Comparison of ENCODE assay signal across 8 cellular contexts in genomic region chr6:132715204-132715603, GRCh38. TPM values are rescaled to one million over a fixed set of nuclear protein-coding genes. Genes with fewer than 3 reads are reported as not detected.
A peak's percentile ranks its signal among the peaks of the same experiment; 100 is the strongest.
DNase-seq lines count a peak whose midpoint lies in the region; ATAC-seq and TF ChIP-seq lines count a peak whose summit lies in the region.

No MANE protein-coding gene starts in this region.

- no peaks in the 10 kb centered on the region for H3K27me3 Mint-ChIP-seq in endodermal cell (ENCODE audit: insufficient read depth)
- H3K27me3 Mint-ChIP-seq in activated T-cell treated with anti-CD3 and anti-CD28 coated beads, Interleukin-2, amount 50 U/mL, for 24 hours = peaks cover 22% of the 10 kb centered on the region

- H3K4me3 Mint-ChIP-seq in endodermal cell = no peak overlapping the region
- no peak overlapping the region for H3K4me3 Mint-ChIP-seq in activated T-cell treated with anti-CD3 and anti-CD28 coated beads, Interleukin-2, amount 50 U/mL, for 24 hours

- H3K9me3 Mint-ChIP-seq in endodermal cell = no peaks in the 10 kb centered on the region
- H3K9me3 Mint-ChIP-seq in activated T-cell treated with anti-CD3 and anti-CD28 coated beads, Interleukin-2, amount 50 U/mL, for 24 hours = no peaks in the 10 kb centered on the region

- no peaks in the 10 kb centered on the region for H3K36me3 ChIP-seq in endodermal cell (ENCODE audit: control insufficient read depth, insufficient read depth, low read length)

- no peaks in the 10 kb centered on the region for H3K36me3 Mint-ChIP-seq in endodermal cell (ENCODE audit: low read depth)
- no peaks in the 10 kb centered on the region for H3K36me3 Mint-ChIP-seq in activated T-cell treated with anti-CD3 and anti-CD28 coated beads, Interleukin-2, amount 50 U/mL, for 24 hours (ENCODE audit: low read depth)

- H3K27ac ChIP-seq in endodermal cell (ENCODE audit: low read depth, low read length) = no peak overlapping the region

- DNase-seq in COR-L47 (lab: John Stamatoyannopoulos, UW) (peak; percentile 14), NCI-H2107 (lab: John Stamatoyannopoulos, UW) (peak; percentile 15), endodermal cell (peak; percentile 90), mucosa of gallbladder (ENCODE audit: low spot score) (peak; percentile 73), NCI-H1048 (lab: John Stamatoyannopoulos, UW) (no peak)
- no peak for DNase-seq in activated T-cell treated with anti-CD3 and anti-CD28 coated beads, Interleukin-2, amount 50 U/mL, for 24 hours

- H3K4me1 ChIP-seq in endodermal cell (ENCODE audit: control insufficient read depth, insufficient read depth, low read length) = no peaks in the 10 kb centered on the region

- H3K4me3 ChIP-seq in endodermal cell (ENCODE audit: low read length) = no peak overlapping the region

- WGBS in endodermal cell (ENCODE audit: insufficient coverage in 1 of 2, insufficient read length in 1 of 2), 2 experiments = 50 to 55% methylated on average over 5 of the region's 5 CpGs

- no peaks in the 10 kb centered on the region for H3K4me1 Mint-ChIP-seq in endodermal cell
- H3K4me1 Mint-ChIP-seq in activated T-cell treated with anti-CD3 and anti-CD28 coated beads, Interleukin-2, amount 50 U/mL, for 24 hours (ENCODE audit: low read depth) = no peaks in the 10 kb centered on the region

- H3K27ac Mint-ChIP-seq in endodermal cell = no peak overlapping the region
- H3K27ac Mint-ChIP-seq in activated T-cell treated with anti-CD3 and anti-CD28 coated beads, Interleukin-2, amount 50 U/mL, for 24 hours = no peak overlapping the region

- H3K27me3 ChIP-seq in endodermal cell (ENCODE audit: control insufficient read depth, insufficient read depth, low read length, poor library complexity, severe bottlenecking) = no peaks in the 10 kb centered on the region

- ATAC-seq in HG02870 (IDR thresholded peaks at IDR 0.05; ENCODE audit: unreplicated experiment) (no peak), GM19351 (IDR thresholded peaks at IDR 0.05; ENCODE audit: unreplicated experiment) (no peak)

- peak; percentile 71 for TF ChIP-seq CTCF in endodermal cell (conservative IDR thresholded peaks at IDR 0.05)

- H3K9ac ChIP-seq in endodermal cell (ENCODE audit: extremely low read depth, low read length, poor library complexity, severe bottlenecking) = no peak overlapping the region

- no peaks in the 10 kb centered on the region for H3K9me3 ChIP-seq in endodermal cell (ENCODE audit: control insufficient read depth, low read length)

RNA-seq across cellular contexts. Expression of gene VNN1, which starts 1.3 kb away (rescaled TPM):
- total RNA-seq in endodermal cell (not detected), mucosa of gallbladder (62.1 TPM)
- polyA plus RNA-seq in endodermal cell (2013, experiment 1 of 2) = not detected
- polyA plus RNA-seq in endodermal cell (2013, experiment 2 of 2) = not detected

RNA-seq across cellular contexts. Expression of gene VNN2, which starts 42.5 kb away (rescaled TPM):
- total RNA-seq in endodermal cell = not detected
- not detected for polyA plus RNA-seq in endodermal cell (2013, experiment 1 of 2)
- polyA plus RNA-seq in endodermal cell (2013, experiment 2 of 2) = not detected
- total RNA-seq in mucosa of gallbladder = 3.4 TPM

RNA-seq across cellular contexts. Expression of gene TAAR1, which starts 56.2 kb away (rescaled TPM):
- total RNA-seq in endodermal cell = not detected
- polyA plus RNA-seq in endodermal cell (2013, experiment 1 of 2) = not detected
- polyA plus RNA-seq in endodermal cell (2013, experiment 2 of 2) = not detected
- not detected for total RNA-seq in mucosa of gallbladder

Comparison
In these comparisons a context has a peak if more than half of its experiments do, and no peak if none do; other contexts are left out.
1. DNase-seq: peak in COR-L47 (single experiment), NCI-H2107 (single experiment), endodermal cell (single experiment) and mucosa of gallbladder (single experiment); none in NCI-H1048 (single experiment) and activated T-cell treated with anti-CD3 and anti-CD28 coated beads, Interleukin-2, amount 50 U/mL, for 24 hours (single experiment).
2. RNA of gene VNN1, which starts 1.3 kb away (total RNA-seq): 62.1 TPM in mucosa of gallbladder (single experiment); not detected in endodermal cell; every median in the first group is over 10 times any median in the second.